ENCODE assay signal across 9 cellular contexts in the genomic region with DNA sequence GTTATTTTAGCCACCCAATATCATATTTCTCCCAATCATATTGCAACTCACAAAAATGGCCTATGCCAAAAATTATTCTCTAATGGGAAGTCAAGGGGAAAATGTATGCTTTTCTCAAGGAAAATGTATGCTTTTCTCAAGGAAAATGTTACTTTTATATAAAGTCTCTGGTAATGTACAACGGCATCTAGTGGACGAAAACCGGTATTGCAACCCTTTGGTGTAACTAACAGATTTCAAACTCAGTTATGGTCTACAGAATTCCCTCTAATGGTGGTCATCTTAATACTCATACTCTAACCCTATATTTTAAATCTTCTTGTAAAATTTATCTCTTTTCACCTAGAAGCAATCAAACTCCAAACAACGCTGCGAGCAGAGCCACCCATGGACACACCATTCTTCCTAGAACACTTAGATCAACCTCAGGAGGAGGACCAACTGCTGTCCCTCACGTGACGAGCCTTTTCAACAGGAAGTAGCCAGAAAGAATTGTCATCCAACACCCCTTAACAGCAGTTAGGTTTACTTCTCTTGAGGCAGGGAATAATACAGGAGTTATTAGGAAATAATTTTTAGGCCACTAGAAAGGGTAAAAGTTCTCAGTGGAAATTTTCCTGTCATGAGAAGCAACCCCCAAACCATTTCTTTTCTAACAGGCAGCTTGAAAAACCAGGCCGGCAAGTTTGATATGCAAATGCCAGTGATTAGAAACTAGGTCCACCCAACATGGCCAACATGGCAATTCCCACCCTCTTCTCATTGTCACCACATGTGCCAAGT. TPM values are rescaled to one million over a fixed set of nuclear protein-coding genes. Genes with fewer than 3 reads are reported as not detected.
DNase-seq lines count a peak whose midpoint lies in the region; ATAC-seq, FAIRE-seq and TF ChIP-seq lines count a peak whose summit lies in the region.
"Had no signal": no experiment of that assay in that cellular context is flagged by ENCODE, and none has a peak within 500 bp of the region (broad histone marks: within the 10 kb centered on the region; RNA-seq: fewer than 3 reads in every experiment).

No MANE protein-coding gene starts in this region.

- peak; percentile 62 to 85 for TF ChIP-seq CTCF in brain (conservative IDR thresholded peaks at IDR 0.05)

- no peaks in the 10 kb centered on the region for H3K27me3 ChIP-seq in MG63

- H3K27me3 Mint-ChIP-seq in brain = peaks cover 4% of the 10 kb centered on the region

- H3K4me1 Mint-ChIP-seq in brain = peaks cover 7% of the 10 kb centered on the region

- H3K27ac Mint-ChIP-seq in brain = no peak overlapping the region

- DNase-seq in AG08395 (ENCODE audit: low spot score) (peak; percentile 46), EH (ENCODE audit: low read depth) (peak; percentile 46), NCI-H1105 (lab: John Stamatoyannopoulos, UW) (peak; percentile 10), left lobe of liver (ENCODE audit: low spot score) (no peak), urothelium cell line (ENCODE audit: low spot score) (peak; percentile 47), globus pallidus (ENCODE audit: low spot score) (no peak), MG63 (no peak)

- H3K4me3 Mint-ChIP-seq in brain = no peak overlapping the region

- peak; percentile 75 for ATAC-seq in left lobe of liver

- H3K4me3 ChIP-seq in MG63 = no peak overlapping the region

- no peaks in the 10 kb centered on the region for H3K36me3 Mint-ChIP-seq in brain

- H3K9me3 ChIP-seq in MG63 = no peaks in the 10 kb centered on the region

- H3K36me3 ChIP-seq in MG63 = no peaks in the 10 kb centered on the region

- no peak for FAIRE-seq in urothelium cell line (lab: Jason Lieb, UNC)

- no peaks in the 10 kb centered on the region for H3K9me3 Mint-ChIP-seq in brain

RNA-seq across cellular contexts. Expression of a gene that starts 20.1 kb away (rescaled TPM):
- polyA plus RNA-seq in brain (ENCODE audit: insufficient read depth, low read depth, low replicate concordance) = not detected
- total RNA-seq in left lobe of liver = not detected
- total RNA-seq in MG63 (2014; rRNA removed; shearing (Covaris generic); ENCODE audit: low replicate concordance) = not detected in 2 replicates
- total RNA-seq: mononuclear cell had no signal

RNA-seq across cellular contexts. Expression of a gene that starts 50.0 kb away (rescaled TPM):
- not detected for polyA plus RNA-seq in brain (ENCODE audit: insufficient read depth, low read depth, low replicate concordance)
- not detected for total RNA-seq in left lobe of liver
- not detected in 2 replicates for total RNA-seq in MG63 (2014; rRNA removed; shearing (Covaris generic); ENCODE audit: low replicate concordance)
- total RNA-seq: mononuclear cell had no signal

Comparison
In these comparisons a context has a peak if more than half of its experiments do, and no peak if none do; other contexts are left out.
1. DNase-seq: peak in AG08395 (single experiment), EH (single experiment), NCI-H1105 (single experiment) and urothelium cell line (single experiment); none in left lobe of liver (single experiment), globus pallidus (single experiment) and MG63 (single experiment).